Comparison of ENCODE assay signal across 8 cellular contexts in the genomic region with DNA sequence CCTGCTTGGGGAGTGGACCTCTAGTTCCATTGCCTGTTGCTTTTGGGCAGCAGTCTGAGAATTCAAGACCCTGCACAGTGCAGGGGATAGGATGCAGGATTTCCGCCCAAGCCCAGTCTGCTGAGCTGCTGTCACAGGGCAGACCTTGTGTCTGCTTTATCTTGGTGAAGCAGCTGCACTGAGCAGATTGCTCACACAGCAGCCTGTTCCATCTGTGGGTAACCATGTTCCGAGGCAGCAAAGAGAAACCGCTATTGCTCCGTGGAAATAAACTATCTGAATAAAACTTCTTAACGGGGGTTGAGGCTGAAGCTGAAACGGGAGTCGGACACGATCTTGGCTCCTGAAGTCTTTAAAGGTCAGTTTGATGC.
DNase-seq lines count a peak whose midpoint lies in the region; ATAC-seq and TF ChIP-seq lines count a peak whose summit lies in the region.

No MANE protein-coding gene starts in this region.

- no peak overlapping the region for H4K91ac ChIP-seq in neuronal stem cell (ENCODE audit: low read depth, low read length, poor library complexity)

- H2BK12ac ChIP-seq in neuronal stem cell (ENCODE audit: low read length) = no peak overlapping the region

- H3K36me3 Mint-ChIP-seq in activated CD4-positive, alpha-beta T cell treated with anti-CD3 and anti-CD28 coated beads, Interleukin-2, amount 10 ng/mL, durations not matched to agents 7 days and 5 days (ENCODE audit: low read depth) = peaks cover 69% of the 10 kb centered on the region
- H3K36me3 Mint-ChIP-seq in endodermal cell (ENCODE audit: low read depth) (peaks cover 51% of the 10 kb centered on the region), type B pancreatic cell (peaks cover 43% of the 10 kb centered on the region)

- peak overlapping the region; percentile 7 for H3K18ac ChIP-seq in neuronal stem cell (ENCODE audit: low read length)

- H3K23ac ChIP-seq in neuronal stem cell (ENCODE audit: low read depth, low read length, poor library complexity) = no peak overlapping the region

- H3K4me3 ChIP-seq in endodermal cell (ENCODE audit: low read length) (no peak overlapping the region), neuronal stem cell (ENCODE audit: low read length in 2 of 2) (no peak overlapping the region)

- H3K4ac ChIP-seq in neuronal stem cell (ENCODE audit: low read length) = no peak overlapping the region

- H3K4me3 Mint-ChIP-seq in activated CD4-positive, alpha-beta T cell treated with anti-CD3 and anti-CD28 coated beads, Interleukin-2, amount 10 ng/mL, durations not matched to agents 7 days and 5 days = peak overlapping the region; percentile 78
- H3K4me3 Mint-ChIP-seq in endodermal cell = no peak overlapping the region
- H3K4me3 Mint-ChIP-seq in type B pancreatic cell = no peak overlapping the region

- 92 to 96% methylated on average over 8 of the region's 8 CpGs for WGBS in endodermal cell (ENCODE audit: insufficient coverage in 1 of 2, insufficient read length in 1 of 2), 2 experiments
- WGBS in neuronal stem cell (ENCODE audit: extremely low coverage in 2 of 2, insufficient read length in 2 of 2, insufficient replicate concordance in 1 of 2), 2 donors = no CpG with 5 or more reads among the region's 8 CpGs

- ATAC-seq in GM19023 (IDR thresholded peaks at IDR 0.05; ENCODE audit: unreplicated experiment) (peak; percentile 48), HG03280 (IDR thresholded peaks at IDR 0.05; ENCODE audit: unreplicated experiment) (peak; percentile 47)

- H3K4me1 Mint-ChIP-seq in activated CD4-positive, alpha-beta T cell treated with anti-CD3 and anti-CD28 coated beads, Interleukin-2, amount 10 ng/mL, durations not matched to agents 7 days and 5 days = peaks cover 80% of the 10 kb centered on the region
- H3K4me1 Mint-ChIP-seq in endodermal cell = peaks cover 39% of the 10 kb centered on the region
- H3K4me1 Mint-ChIP-seq in type B pancreatic cell (ENCODE audit: unreplicated experiment) = peaks cover 27% of the 10 kb centered on the region

- H3K36me3 ChIP-seq in endodermal cell (ENCODE audit: control insufficient read depth, insufficient read depth, low read length) (peaks cover 94% of the 10 kb centered on the region), neuronal stem cell (replicated peaks in 1 of 2; ENCODE audit: control insufficient read depth in 2 of 2, insufficient read depth in 2 of 2, low read length in 2 of 2) (peaks cover 28 to 61% of the 10 kb centered on the region in 2 donors)

- no peaks in the 10 kb centered on the region for H3K9me3 ChIP-seq in endodermal cell (ENCODE audit: control insufficient read depth, low read length)
- H3K9me3 ChIP-seq in neuronal stem cell (replicated peaks in 1 of 2; ENCODE audit: control insufficient read depth in 2 of 2, insufficient read depth in 1 of 2, low read depth in 1 of 2, low read length in 2 of 2) = peaks cover 0 to 6% of the 10 kb centered on the region in 2 donors

- H4K8ac ChIP-seq in neuronal stem cell (ENCODE audit: low read depth, low read length) = no peak overlapping the region

- H3K4me2 ChIP-seq in neuronal stem cell (ENCODE audit: insufficient read depth, low read length, poor library complexity, severe bottlenecking) = no peak overlapping the region

- H3K27me3 ChIP-seq in endodermal cell (ENCODE audit: control insufficient read depth, insufficient read depth, low read length, poor library complexity, severe bottlenecking) (no peaks in the 10 kb centered on the region), neuronal stem cell (ENCODE audit: control insufficient read depth in 3 of 3, insufficient read depth in 3 of 3, low read depth in 1 of 3, low read length in 3 of 3) (no peaks in the 10 kb centered on the region)

- no peak overlapping the region for H3K14ac ChIP-seq in neuronal stem cell (ENCODE audit: low read length)

- H2AK5ac ChIP-seq in neuronal stem cell (ENCODE audit: low read depth, low read length) = no peak overlapping the region

- POLR2A ChIA-PET in activated CD4-positive, alpha-beta T cell treated with anti-CD3 and anti-CD28 coated beads, Interleukin-2, amount 10 ng/mL, durations not matched to agents 7 days and 5 days (lab: Charles Lee) = interaction anchor here (0.7 to 0.9 kb wide), 2 partner anchors 92 to 107 kb away, joined by 4 read pairs; no protein-coding TSS in a partner anchor

- no peaks in the 10 kb centered on the region for H3K27me3 Mint-ChIP-seq in activated CD4-positive, alpha-beta T cell treated with anti-CD3 and anti-CD28 coated beads, Interleukin-2, amount 10 ng/mL, durations not matched to agents 7 days and 5 days
- H3K27me3 Mint-ChIP-seq in endodermal cell (ENCODE audit: insufficient read depth) (no peaks in the 10 kb centered on the region), type B pancreatic cell (no peaks in the 10 kb centered on the region)

- no peaks in the 10 kb centered on the region for H3K79me1 ChIP-seq in neuronal stem cell (ENCODE audit: low read depth, low read length)

- H2AFZ ChIP-seq in neuronal stem cell (ENCODE audit: low read length) = no peak overlapping the region

- H2BK120ac ChIP-seq in neuronal stem cell (ENCODE audit: low read depth, low read length) = no peak overlapping the region

- TF ChIP-seq CTCF in endodermal cell (conservative IDR thresholded peaks at IDR 0.05) = no peak
- TF ChIP-seq CTCF in type B pancreatic cell (conservative IDR thresholded peaks at IDR 0.05) = no peak

- H3K4me1 ChIP-seq in endodermal cell (ENCODE audit: control insufficient read depth, insufficient read depth, low read length) (peaks cover 27% of the 10 kb centered on the region), neuronal stem cell (ENCODE audit: control insufficient read depth in 2 of 2, insufficient read depth in 1 of 2, low read depth in 1 of 2, low read length in 2 of 2) (peaks cover 17 to 32% of the 10 kb centered on the region in 2 donors)

- peak overlapping the region; percentile 95 for H3K27ac Mint-ChIP-seq in activated CD4-positive, alpha-beta T cell treated with anti-CD3 and anti-CD28 coated beads, Interleukin-2, amount 10 ng/mL, durations not matched to agents 7 days and 5 days
- peak overlapping the region; percentile 11 for H3K27ac Mint-ChIP-seq in endodermal cell
- H3K27ac Mint-ChIP-seq in type B pancreatic cell = peak overlapping the region; percentile 1

- peak; percentile 82 for DNase-seq in activated CD4-positive, alpha-beta T cell treated with anti-CD3 and anti-CD28 coated beads, Interleukin-2, amount 10 ng/mL, durations not matched to agents 7 days and 5 days
- no peak for DNase-seq in endodermal cell
- no peak for DNase-seq in neuronal stem cell (ENCODE audit: low spot score)
- DNase-seq in type B pancreatic cell (ENCODE audit: extremely low spot score, unreplicated experiment) = no peak
- DNase-seq in GOT3 (lab: John Stamatoyannopoulos, UW) = no peak
- DNase-seq in DMS53 treated with DMSO at 0.1 percent for 48 hours (lab: John Stamatoyannopoulos, UW; ENCODE audit: unreplicated experiment) = no peak

- CTCF ChIA-PET in activated CD4-positive, alpha-beta T cell treated with anti-CD3 and anti-CD28 coated beads, Interleukin-2, amount 10 ng/mL, durations not matched to agents 7 days and 5 days (lab: Charles Lee) = interaction anchor here (0.6 to 2.2 kb wide), 6 partner anchors 9 to 177 kb away, joined by 3 to 10 read pairs (median 4); no protein-coding TSS in a partner anchor

- H3K27ac ChIP-seq in endodermal cell (ENCODE audit: low read depth, low read length) (no peak overlapping the region), neuronal stem cell (replicated peaks; ENCODE audit: low read length) (no peak overlapping the region)

- no peak overlapping the region for H2BK5ac ChIP-seq in neuronal stem cell (ENCODE audit: low read length)

- H2BK15ac ChIP-seq in neuronal stem cell (ENCODE audit: low read length) = no peak overlapping the region

- no peaks in the 10 kb centered on the region for H3K9me3 Mint-ChIP-seq in activated CD4-positive, alpha-beta T cell treated with anti-CD3 and anti-CD28 coated beads, Interleukin-2, amount 10 ng/mL, durations not matched to agents 7 days and 5 days
- H3K9me3 Mint-ChIP-seq in endodermal cell = no peaks in the 10 kb centered on the region
- no peaks in the 10 kb centered on the region for H3K9me3 Mint-ChIP-seq in type B pancreatic cell

- H3K9ac ChIP-seq in endodermal cell (ENCODE audit: extremely low read depth, low read length, poor library complexity, severe bottlenecking) = no peak overlapping the region
- no peak overlapping the region for H3K9ac ChIP-seq in neuronal stem cell (ENCODE audit: low read depth, low read length, poor library complexity)

Comparison
In these comparisons a context has a peak if more than half of its experiments do, and no peak if none do; other contexts are left out.
1. H3K27ac Mint-ChIP-seq: peak in every context shown above with its lines; median percentile 95 in activated CD4-positive, alpha-beta T cell treated with anti-CD3 and anti-CD28 coated beads, Interleukin-2, amount 10 ng/mL, durations not matched to agents 7 days and 5 days; 11 in endodermal cell; 1 in type B pancreatic cell.